Comparison of ENCODE assay signal across 1 cellular context in the genomic region with DNA sequence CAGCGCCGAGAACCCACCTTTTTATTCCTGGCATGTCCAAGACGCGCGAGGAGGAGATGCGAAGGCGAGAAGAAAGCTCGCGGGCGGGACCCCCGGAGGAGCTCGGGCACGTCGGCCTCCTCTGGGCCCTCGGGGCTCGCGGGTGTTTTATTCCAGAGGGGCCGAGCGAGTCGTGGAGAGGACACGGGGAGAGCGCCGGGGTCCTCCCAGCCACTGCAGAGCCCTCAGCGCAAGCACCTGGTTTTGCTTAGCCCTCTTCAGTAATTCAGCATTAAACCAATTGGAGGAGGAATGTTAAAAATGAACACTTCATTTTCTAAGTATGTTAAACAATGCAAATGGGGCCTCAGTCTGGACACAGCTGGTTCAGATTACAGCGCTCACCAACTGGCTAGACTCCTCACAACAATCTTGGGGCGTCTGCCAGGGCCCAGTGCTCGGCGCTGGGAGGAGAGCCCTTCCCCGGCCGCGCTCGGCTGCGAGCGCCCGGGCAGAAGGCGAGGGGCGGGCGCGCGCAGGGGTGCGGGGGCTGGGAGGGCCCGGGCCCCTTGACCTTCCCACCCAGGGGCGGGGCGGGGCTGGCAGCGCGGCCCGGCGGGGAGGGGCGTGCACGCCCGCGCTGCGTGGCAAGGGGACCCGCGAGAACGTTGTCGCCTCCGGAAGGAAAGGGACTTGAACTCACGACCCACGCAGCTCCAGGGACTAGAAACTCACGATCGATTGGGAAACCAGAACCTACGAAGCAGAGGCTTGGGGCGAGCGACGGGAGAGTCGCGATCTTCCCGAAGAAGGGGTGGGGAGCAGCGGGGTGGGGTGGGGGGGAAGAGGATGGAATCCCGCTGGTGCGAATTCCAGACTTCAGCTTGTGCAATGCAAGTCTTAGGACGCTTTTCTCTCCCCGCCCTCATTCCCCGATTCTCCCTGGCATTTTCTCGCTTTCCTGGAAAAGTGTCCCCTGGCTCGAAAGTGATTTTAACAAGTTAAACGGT.
TF ChIP-seq lines count a peak whose summit lies in the region.

A gene with protein sequence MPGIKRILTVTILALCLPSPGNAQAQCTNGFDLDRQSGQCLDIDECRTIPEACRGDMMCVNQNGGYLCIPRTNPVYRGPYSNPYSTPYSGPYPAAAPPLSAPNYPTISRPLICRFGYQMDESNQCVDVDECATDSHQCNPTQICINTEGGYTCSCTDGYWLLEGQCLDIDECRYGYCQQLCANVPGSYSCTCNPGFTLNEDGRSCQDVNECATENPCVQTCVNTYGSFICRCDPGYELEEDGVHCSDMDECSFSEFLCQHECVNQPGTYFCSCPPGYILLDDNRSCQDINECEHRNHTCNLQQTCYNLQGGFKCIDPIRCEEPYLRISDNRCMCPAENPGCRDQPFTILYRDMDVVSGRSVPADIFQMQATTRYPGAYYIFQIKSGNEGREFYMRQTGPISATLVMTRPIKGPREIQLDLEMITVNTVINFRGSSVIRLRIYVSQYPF (minus strand): TSS at position 499 of the 989 bp plus-strand sequence. CDS start 465 bp downstream, at position 34.

TF ChIP-seq in SK-N-SH, 30 proteins besides CTCF, POLR2A, EP300 and RAD21 (continued from another document):
- TF ChIP-seq CHD2 (IDR thresholded peaks at IDR 0.05; ENCODE audit: low read length, partially characterized antibody), result no peak
- TF ChIP-seq, protein P1, sequence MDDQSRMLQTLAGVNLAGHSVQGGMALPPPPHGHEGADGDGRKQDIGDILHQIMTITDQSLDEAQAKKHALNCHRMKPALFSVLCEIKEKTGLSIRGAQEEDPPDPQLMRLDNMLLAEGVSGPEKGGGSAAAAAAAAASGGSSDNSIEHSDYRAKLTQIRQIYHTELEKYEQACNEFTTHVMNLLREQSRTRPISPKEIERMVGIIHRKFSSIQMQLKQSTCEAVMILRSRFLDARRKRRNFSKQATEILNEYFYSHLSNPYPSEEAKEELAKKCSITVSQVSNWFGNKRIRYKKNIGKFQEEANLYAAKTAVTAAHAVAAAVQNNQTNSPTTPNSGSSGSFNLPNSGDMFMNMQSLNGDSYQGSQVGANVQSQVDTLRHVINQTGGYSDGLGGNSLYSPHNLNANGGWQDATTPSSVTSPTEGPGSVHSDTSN (IDR thresholded peaks at IDR 0.05), result no peak; the same call in 1 of the 2 replicates
- TF ChIP-seq, protein P2, sequence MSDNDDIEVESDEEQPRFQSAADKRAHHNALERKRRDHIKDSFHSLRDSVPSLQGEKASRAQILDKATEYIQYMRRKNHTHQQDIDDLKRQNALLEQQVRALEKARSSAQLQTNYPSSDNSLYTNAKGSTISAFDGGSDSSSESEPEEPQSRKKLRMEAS (IDR thresholded peaks at IDR 0.05; ENCODE audit: low read depth), result no peak
- peak; percentile 92 for TF ChIP-seq TCF12 (IDR thresholded peaks at IDR 0.05)
- no peak for TF ChIP-seq NRF1 (IDR thresholded peaks at IDR 0.05; ENCODE audit: low read depth, low read length)
- peak; percentile 33; the same call in 1 of the 2 replicates for TF ChIP-seq YY1 (IDR thresholded peaks at IDR 0.05; ENCODE audit: low read depth)
- TF ChIP-seq POLR2AphosphoS5 (IDR thresholded peaks at IDR 0.05; ENCODE audit: low read depth, low read length), result peak; percentile 64
TF ChIP-seq in SK-N-SH: peak in this region for 8.
